ENCODE assay signal across 9 cellular contexts in genomic region chr4:1410491-1411325, GRCh38. TPM values are rescaled to one million over a fixed set of nuclear protein-coding genes. Genes with fewer than 3 reads are reported as not detected.
DNase-seq lines count a peak whose midpoint lies in the region; ATAC-seq, FAIRE-seq and TF ChIP-seq lines count a peak whose summit lies in the region.
"Had no signal": no experiment of that assay in that cellular context is flagged by ENCODE, and none has a peak within 500 bp of the region (broad histone marks: within the 10 kb centered on the region; RNA-seq: fewer than 3 reads in every experiment).

No MANE protein-coding gene starts in this region.

- WGBS in mesendoderm (ENCODE audit: extremely low coverage, insufficient coverage, low lambda C conversion rate) = no CpG with 5 or more reads among the region's 48 CpGs

- no peak overlapping the region for H4K5ac ChIP-seq in mesendoderm (ENCODE audit: low read length)

- no peak for FAIRE-seq in GM19239 (lab: Jason Lieb, UNC)
- FAIRE-seq: colon had no signal

- no peak overlapping the region for H3K4ac ChIP-seq in mesendoderm (ENCODE audit: low read depth, low read length)

- no peak overlapping the region for H2BK5ac ChIP-seq in mesendoderm (ENCODE audit: low read length)

- no peak overlapping the region for H4K8ac ChIP-seq in mesendoderm (ENCODE audit: low read depth, low read length)

- peak; percentile 83 for ATAC-seq in SK-N-SH treated with all-trans-retinoic acid at 6 μM for 48 hours
- ATAC-seq in GM18517 (IDR thresholded peaks at IDR 0.05; ENCODE audit: unreplicated experiment) = no peak

- H3K9me3 ChIP-seq in ascending aorta = no peaks in the 10 kb centered on the region

- no peak overlapping the region for H3K18ac ChIP-seq in mesendoderm (ENCODE audit: low read length)

- no peak overlapping the region for H3K23ac ChIP-seq in mesendoderm (ENCODE audit: low read length)

- no peak overlapping the region for H3K27ac ChIP-seq in mesendoderm (ENCODE audit: low read depth, low read length)
- H3K27ac ChIP-seq in ascending aorta = no peak overlapping the region

- no peak overlapping the region for H3K9ac ChIP-seq in mesendoderm (ENCODE audit: low read length)

- H3K36me3 ChIP-seq in mesendoderm (ENCODE audit: control insufficient read depth, insufficient read depth, low read length) = no peaks in the 10 kb centered on the region
- H3K36me3 ChIP-seq in ascending aorta = no peaks in the 10 kb centered on the region

- no peak overlapping the region for H3K4me2 ChIP-seq in mesendoderm (ENCODE audit: low read length)

- H3K79me1 ChIP-seq in mesendoderm (ENCODE audit: low read length) = no peaks in the 10 kb centered on the region

- intact Hi-C loops in ascending aorta (cut with DNase I) = no loop called here

- no peak overlapping the region for H2BK120ac ChIP-seq in mesendoderm (ENCODE audit: low read depth, low read length)

- no peak overlapping the region for H3K4me3 ChIP-seq in mesendoderm (ENCODE audit: low read length)
- H3K4me3 ChIP-seq in ascending aorta = no peak overlapping the region

- no peak overlapping the region for H3K56ac ChIP-seq in mesendoderm (ENCODE audit: low read length)

- H3K27me3 ChIP-seq in mesendoderm (ENCODE audit: insufficient read depth, low read length, poor library complexity) (peaks cover 47% of the 10 kb centered on the region), ascending aorta (peaks cover 29% of the 10 kb centered on the region)

- H2AK5ac ChIP-seq in mesendoderm (ENCODE audit: low read length) = no peak overlapping the region

- no peak for TF ChIP-seq CTCF in ascending aorta (IDR thresholded peaks at IDR 0.05)

- H3K79me2 ChIP-seq in mesendoderm (ENCODE audit: control insufficient read depth, insufficient read depth, low read length) = no peaks in the 10 kb centered on the region

- H2BK15ac ChIP-seq in mesendoderm (replicated peaks; ENCODE audit: low read depth) = no peak overlapping the region

- peak; percentile 51 for DNase-seq in GM19239 (ENCODE audit: insufficient read length, low spot score)
- DNase-seq in dermis blood vessel endothelial cell = peak; percentile 62
- peak; percentile 82 for DNase-seq in mesendoderm
- DNase-seq in ascending aorta (ENCODE audit: low spot score in 2 of 2) = no peak
- no peak for DNase-seq in NCI-H446 (lab: John Stamatoyannopoulos, UW)
- no peak for DNase-seq in cerebellum (ENCODE audit: low spot score)

- H3K4me1 ChIP-seq in mesendoderm (ENCODE audit: control insufficient read depth, low read depth, low read length) = no peaks in the 10 kb centered on the region
- no peaks in the 10 kb centered on the region for H3K4me1 ChIP-seq in ascending aorta

TF ChIP-seq in SK-N-SH treated with all-trans-retinoic acid at 6 μM for 48 hours, 23 proteins besides CTCF, POLR2A, EP300 and RAD21 (continues in another document):
- TF ChIP-seq ZC3H10 (CRISPR knock-in tag; IDR thresholded peaks at IDR 0.05) (peak; percentile 81), ZFP30 (CRISPR knock-in tag; IDR thresholded peaks at IDR 0.05) (peak; percentile 66; the same call in 1 of the 2 replicates), PPARA (CRISPR knock-in tag; IDR thresholded peaks at IDR 0.05; ENCODE audit: borderline replicate concordance) (peak; percentile 84), ZNF8 (CRISPR knock-in tag; IDR thresholded peaks at IDR 0.05) (peak; percentile 43; the same call in 1 of the 2 replicates), TCF4 (CRISPR knock-in tag; IDR thresholded peaks at IDR 0.05; ENCODE audit: borderline replicate concordance) (no peak), RARB (CRISPR knock-in tag; IDR thresholded peaks at IDR 0.05) (0 out of 2 replicates have a peak, but pooled peaks have one; percentile 51), ARNTL (CRISPR knock-in tag; IDR thresholded peaks at IDR 0.05; ENCODE audit: borderline replicate concordance, low read depth) (no peak), CSDC2 (CRISPR knock-in tag; IDR thresholded peaks at IDR 0.05) (peak; percentile 98), GLIS3 (CRISPR knock-in tag; IDR thresholded peaks at IDR 0.05) (peak; percentile 89; the same call in 1 of the 2 replicates), ZNF565 (CRISPR knock-in tag; conservative IDR thresholded peaks at IDR 0.05; ENCODE audit: low read depth) (peak; percentile 89; the same call in 1 of the 2 replicates), ZNF70 (CRISPR knock-in tag; IDR thresholded peaks at IDR 0.05) (no peak), ESRRG (CRISPR knock-in tag; IDR thresholded peaks at IDR 0.05) (no peak), CSRNP3 (CRISPR knock-in tag; IDR thresholded peaks at IDR 0.05) (no peak), TOX (CRISPR knock-in tag; IDR thresholded peaks at IDR 0.05; ENCODE audit: borderline replicate concordance) (no peak), CREB5 (CRISPR knock-in tag; IDR thresholded peaks at IDR 0.05; ENCODE audit: low read depth) (no peak), SNAI2 (CRISPR knock-in tag; IDR thresholded peaks at IDR 0.05) (peak; percentile 99), ISL1 (CRISPR knock-in tag; IDR thresholded peaks at IDR 0.05) (peak; percentile 69), ZFP3 (CRISPR knock-in tag; IDR thresholded peaks at IDR 0.05) (peak; percentile 93), POU6F1 (CRISPR knock-in tag; IDR thresholded peaks at IDR 0.05; ENCODE audit: borderline replicate concordance, low read depth) (no peak), PATZ1 (CRISPR knock-in tag; IDR thresholded peaks at IDR 0.05; ENCODE audit: borderline replicate concordance) (peak; percentile 93), OSR1 (CRISPR knock-in tag; IDR thresholded peaks at IDR 0.05) (peak; percentile 88; the same call in 1 of the 2 replicates), BACH2 (CRISPR knock-in tag; IDR thresholded peaks at IDR 0.05; ENCODE audit: borderline replicate concordance) (peak; percentile 89)

RNA-seq across cellular contexts. Expression of gene NKX1-1, which starts 4.5 kb away (rescaled TPM):
- total RNA-seq in dermis blood vessel endothelial cell (not detected in 2 replicates), ascending aorta (not detected), cerebellum (not detected)
- polyA plus RNA-seq in mesendoderm (2013, experiment 1 of 2) = not detected
- polyA plus RNA-seq in mesendoderm (2013, experiment 2 of 2) = not detected

Comparison
In these comparisons a context has a peak if more than half of its experiments do, and no peak if none do; other contexts are left out.
1. DNase-seq: peak in GM19239 (single experiment), dermis blood vessel endothelial cell (single experiment) and mesendoderm (single experiment); none in ascending aorta (0 of 2), NCI-H446 (0 of 2) and cerebellum (single experiment).